ENCODE assay signal across 33 cellular contexts in genomic region chr7:34673066-34673465, GRCh38. TPM values are rescaled to one million over a fixed set of nuclear protein-coding genes. Genes with fewer than 3 reads are reported as not detected.
"Had no signal": no experiment of that assay in that cellular context is flagged by ENCODE, and none has a peak within 500 bp of the region (broad histone marks: within the 10 kb centered on the region; RNA-seq: fewer than 3 reads in every experiment).

No MANE protein-coding gene starts in this region.

- DNase-seq: colonic mucosa; cortex of kidney; effector CD8-positive, alpha-beta T cell; effector memory CD8-positive, alpha-beta T cell; endodermal cell; erythroblast; esophagus squamous epithelium; glutamatergic neuron; head of caudate nucleus; heart right ventricle; hippocampal formation; left cardiac atrium; left lung; left ventricle myocardium superior; lower lobe of right lung; mucosa of descending colon; naive B cell; naive thymus-derived CD8-positive, alpha-beta T cell had no signal

- H3K27me3 ChIP-seq: colonic mucosa, esophagus squamous epithelium, heart right ventricle, left lung had no signal

- H3K4me1 ChIP-seq: colonic mucosa, esophagus squamous epithelium, heart right ventricle, left lung, lower lobe of right lung had no signal

- H3K36me3 Mint-ChIP-seq: mesothelial cell of epicardium; naive B cell; naive thymus-derived CD8-positive, alpha-beta T cell had no signal

- H3K27ac ChIP-seq: colonic mucosa, epithelial cell of prostate, esophagus squamous epithelium, heart right ventricle, left lung, lower lobe of right lung had no signal

- H3K4me3 Mint-ChIP-seq: dendritic cell treated with granulocyte-macrophage colony-stimulating factor and Interleukin-4, amounts not matched to agents 40 ng/mL and 50 ng/mL, for 4 days; effector memory CD8-positive, alpha-beta T cell; endodermal cell; mesothelial cell of epicardium; naive B cell; naive thymus-derived CD8-positive, alpha-beta T cell had no signal

- H3K36me3 ChIP-seq: colonic mucosa, esophagus squamous epithelium, heart right ventricle, left lung, lower lobe of right lung had no signal

- H3K4me3 ChIP-seq: colonic mucosa, esophagus squamous epithelium, heart right ventricle, left lung, lower lobe of right lung, mucosa of descending colon had no signal

- H3K27ac Mint-ChIP-seq: dendritic cell treated with granulocyte-macrophage colony-stimulating factor and Interleukin-4, amounts not matched to agents 40 ng/mL and 50 ng/mL, for 4 days; effector memory CD8-positive, alpha-beta T cell; endodermal cell; mesothelial cell of epicardium; naive thymus-derived CD8-positive, alpha-beta T cell had no signal

- H3K9me3 Mint-ChIP-seq: dendritic cell treated with granulocyte-macrophage colony-stimulating factor and Interleukin-4, amounts not matched to agents 40 ng/mL and 50 ng/mL, for 4 days; effector memory CD8-positive, alpha-beta T cell; mesothelial cell of epicardium; naive thymus-derived CD8-positive, alpha-beta T cell had no signal

- H3K9me3 ChIP-seq: colonic mucosa, esophagus squamous epithelium, heart right ventricle, left lung, lower lobe of right lung, mucosa of descending colon had no signal

- ATAC-seq: effector memory CD8-positive, alpha-beta T cell; heart right ventricle; left cardiac atrium; left lung; left ventricle myocardium superior; lower lobe of right lung; mucosa of descending colon; naive thymus-derived CD8-positive, alpha-beta T cell had no signal

- FAIRE-seq: endometrium, frontal cortex, islet of Langerhans, keratinocyte had no signal

- H3K4me1 Mint-ChIP-seq: mesothelial cell of epicardium; naive B cell; naive thymus-derived CD8-positive, alpha-beta T cell had no signal

- H3K27me3 Mint-ChIP-seq: dendritic cell treated with granulocyte-macrophage colony-stimulating factor and Interleukin-4, amounts not matched to agents 40 ng/mL and 50 ng/mL, for 4 days; naive B cell had no signal

RNA-seq across cellular contexts. Expression of gene NPSR1, which starts 15.0 kb away (rescaled TPM):
- total RNA-seq: dermis microvascular lymphatic vessel endothelial cell; endodermal cell; esophagus mucosa; esophagus squamous epithelium; frontal cortex; glomerular endothelial cell; heart right ventricle; kidney epithelial cell; left cardiac atrium; left lung; left ventricle myocardium superior; lower leg skin; lower lobe of right lung; lung microvascular endothelial cell; mesenteric fat pad; mesothelial cell of epicardium; mucosa of descending colon; myocyte; naive thymus-derived CD8-positive, alpha-beta T cell had no signal
- polyA plus RNA-seq: heart right ventricle; keratinocyte; naive thymus-derived CD8-positive, alpha-beta T cell had no signal
